ENCODE assay signal across 30 cellular contexts in genomic region chr7:75017832-75018231, GRCh38.
"Had no signal": no experiment of that assay in that cellular context is flagged by ENCODE, and none has a peak within 500 bp of the region (broad histone marks: within the 10 kb centered on the region; RNA-seq: fewer than 3 reads in every experiment).

No MANE protein-coding gene starts in this region.

- H3K27ac Mint-ChIP-seq: naive thymus-derived CD4-positive, alpha-beta T cell; natural killer cell; nephron; neural progenitor cell; progenitor cell of endocrine pancreas; stimulated activated naive B cell treated with anti-CD40 and anti-IgM and Interleukin-4, amounts not matched to agents 10 μg/mL and 1 μg/mL and 100 μg/mL, for 72 hours; stimulated activated naive CD8-positive, alpha-beta T cell treated with anti-CD3 and anti-CD28 coated beads, Interleukin-15, Interleukin-2, amounts not matched to agents 100 ng/mL and 50 ng/mL, for 24 hours; type B pancreatic cell had no signal

- H3K4me2 ChIP-seq: neural progenitor cell had no signal

- H3K36me3 Mint-ChIP-seq: natural killer cell; stimulated activated naive B cell treated with anti-CD40 and anti-IgM and Interleukin-4, amounts not matched to agents 10 μg/mL and 1 μg/mL and 100 μg/mL, for 72 hours; type B pancreatic cell had no signal

- H3K36me3 ChIP-seq: neural progenitor cell, ovary, right lobe of liver, transverse colon had no signal

- H3K9me3 Mint-ChIP-seq: naive thymus-derived CD4-positive, alpha-beta T cell; natural killer cell; nephron; neural progenitor cell; stimulated activated naive B cell treated with anti-CD40 and anti-IgM and Interleukin-4, amounts not matched to agents 10 μg/mL and 1 μg/mL and 100 μg/mL, for 72 hours; stimulated activated naive CD8-positive, alpha-beta T cell treated with anti-CD3 and anti-CD28 coated beads, Interleukin-15, Interleukin-2, amounts not matched to agents 100 ng/mL and 50 ng/mL, for 24 hours; type B pancreatic cell had no signal

- H3K4me1 Mint-ChIP-seq: naive thymus-derived CD4-positive, alpha-beta T cell; natural killer cell; nephron; stimulated activated naive B cell treated with anti-CD40 and anti-IgM and Interleukin-4, amounts not matched to agents 10 μg/mL and 1 μg/mL and 100 μg/mL, for 72 hours had no signal

- H3K4me1 ChIP-seq: parathyroid adenoma, psoas muscle, right lobe of liver, sigmoid colon, stomach, suprapubic skin, testis, tibial artery, transverse colon had no signal

- H3K4me3 Mint-ChIP-seq: naive thymus-derived CD4-positive, alpha-beta T cell; natural killer cell; nephron; neural progenitor cell; stimulated activated naive B cell treated with anti-CD40 and anti-IgM and Interleukin-4, amounts not matched to agents 10 μg/mL and 1 μg/mL and 100 μg/mL, for 72 hours; stimulated activated naive CD8-positive, alpha-beta T cell treated with anti-CD3 and anti-CD28 coated beads, Interleukin-15, Interleukin-2, amounts not matched to agents 100 ng/mL and 50 ng/mL, for 24 hours; type B pancreatic cell had no signal

- H3K27me3 Mint-ChIP-seq: naive thymus-derived CD4-positive, alpha-beta T cell; progenitor cell of endocrine pancreas; stimulated activated naive B cell treated with anti-CD40 and anti-IgM and Interleukin-4, amounts not matched to agents 10 μg/mL and 1 μg/mL and 100 μg/mL, for 72 hours; stimulated activated naive CD8-positive, alpha-beta T cell treated with anti-CD3 and anti-CD28 coated beads, Interleukin-15, Interleukin-2, amounts not matched to agents 100 ng/mL and 50 ng/mL, for 24 hours; type B pancreatic cell had no signal

- ATAC-seq: naive thymus-derived CD4-positive, alpha-beta T cell; natural killer cell; psoas muscle; right cardiac atrium; stimulated activated naive B cell treated with anti-CD40 and anti-IgM and Interleukin-4, amounts not matched to agents 10 μg/mL and 1 μg/mL and 100 μg/mL, for 72 hours had no signal

- H3K4me3 ChIP-seq: neural progenitor cell, ovary, psoas muscle, right lobe of liver, sigmoid colon, stomach, suprapubic skin, testis, tibial artery, transverse colon, vagina had no signal

- DNase-seq: naive thymus-derived CD4-positive, alpha-beta T cell; natural killer cell; nucleus accumbens; ovary; posterior cingulate gyrus; psoas muscle; right cardiac atrium; right lobe of liver; sigmoid colon; small intestine; stimulated activated CD4-positive, alpha-beta T cell treated with anti-CD3 and anti-CD28 coated beads, Interleukin-12 subunit alpha, Interleukin-12 subunit beta, amount 100 ng/mL, for 4 hours; stimulated activated CD4-positive, alpha-beta T cell treated with anti-CD3 and anti-CD28 coated beads, Interleukin-1b, Interleukin-23, amount 100 ng/mL, for 48 hours; stimulated activated CD4-positive, alpha-beta T cell treated with anti-CD3 and anti-CD28 coated beads, Interleukin-4, amount 100 ng/mL, for 1 hour; stimulated activated CD4-positive, alpha-beta T cell treated with anti-CD3 and anti-CD28 coated beads, Interleukin-4, amount 100 ng/mL, for 4 hours; stimulated activated CD8-positive, alpha-beta memory T cell treated with anti-CD3 and anti-CD28 coated beads, Interleukin-4, amount 100 ng/mL, for 48 hours; stimulated activated naive B cell treated with anti-CD40 and anti-IgM and Interleukin-4, amounts not matched to agents 10 μg/mL and 1 μg/mL and 100 μg/mL, for 72 hours; stimulated activated naive CD4-positive, alpha-beta T cell treated with Interleukin-2 at 50 U/mL for 16 hours; stomach; testis; tibial artery; transverse colon had no signal

- H3K27me3 ChIP-seq: neural progenitor cell, neutrophil, ovary, right lobe of liver, sigmoid colon, stomach, suprapubic skin, testis, tibial artery, transverse colon, vagina had no signal

- H3K27ac ChIP-seq: neural progenitor cell, neutrophil, ovary, parathyroid adenoma, psoas muscle, right lobe of liver, sigmoid colon, stomach, suprapubic skin, testis, tibial artery, transverse colon, vagina had no signal

- H2AFZ ChIP-seq: neural progenitor cell, parathyroid adenoma had no signal

- H3K9me3 ChIP-seq: neutrophil, ovary, psoas muscle, right lobe of liver, sigmoid colon, stomach, suprapubic skin, testis, tibial artery, transverse colon, vagina had no signal

- H3K9ac ChIP-seq: neural progenitor cell, parathyroid adenoma had no signal
